22 cellular contexts compared by ENCODE assay signal in the genomic region with DNA sequence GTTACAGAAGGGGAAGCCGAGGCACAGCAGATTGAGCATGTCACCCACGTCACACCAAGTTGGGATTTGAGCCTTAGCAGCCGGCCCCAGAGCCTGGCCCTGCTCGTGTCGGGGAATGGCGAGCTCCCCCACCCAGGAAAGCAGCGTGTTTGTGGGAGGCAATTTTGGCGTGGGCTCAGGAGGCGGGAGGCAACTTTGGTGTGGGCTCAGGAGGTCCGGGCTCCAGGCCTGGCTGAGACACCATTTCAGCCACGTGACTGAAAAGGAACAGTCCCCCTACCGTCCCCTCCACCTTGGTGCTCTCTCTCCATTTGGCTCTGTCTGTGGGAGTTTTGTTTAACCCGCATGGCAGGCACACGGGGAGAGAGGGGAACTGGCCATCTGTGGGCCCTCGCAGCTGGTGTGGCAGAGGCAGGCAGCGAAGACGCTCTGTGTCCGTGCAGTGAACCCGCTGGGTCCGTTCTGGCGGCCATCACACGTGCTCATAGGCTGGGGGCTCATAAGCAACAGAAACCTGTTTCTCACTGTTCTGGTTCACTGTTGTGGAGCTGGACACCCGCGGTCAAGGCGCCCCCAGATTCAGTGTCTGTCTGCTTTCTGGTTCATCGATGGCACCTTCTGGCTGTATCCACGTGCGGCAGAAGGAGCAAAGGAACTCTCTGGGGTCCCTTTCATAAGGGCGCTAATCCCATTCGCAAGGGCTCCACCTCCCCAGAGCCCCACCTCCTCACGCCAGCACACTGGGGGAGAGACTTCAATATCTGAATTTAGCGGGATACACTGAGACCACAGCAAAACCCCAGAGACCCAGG.
DNase-seq lines count a peak whose midpoint lies in the region; ATAC-seq and TF ChIP-seq lines count a peak whose summit lies in the region.
"Had no signal": no experiment of that assay in that cellular context is flagged by ENCODE, and none has a peak within 500 bp of the region (broad histone marks: within the 10 kb centered on the region; RNA-seq: fewer than 3 reads in every experiment).

No MANE protein-coding gene starts in this region.

- no peaks in the 10 kb centered on the region for H3K36me3 ChIP-seq in upper lobe of right lung

- H3K4me1 ChIP-seq in right cardiac atrium (ENCODE audit: control insufficient read depth, insufficient read depth, low read length) (peaks cover 3% of the 10 kb centered on the region), upper lobe of right lung (peaks cover 16% of the 10 kb centered on the region)

- H3K4me3 ChIP-seq in right cardiac atrium (ENCODE audit: low read length) = no peak overlapping the region
- H3K4me3 ChIP-seq in upper lobe of right lung = no peak overlapping the region
- H3K4me3 ChIP-seq: PC-9 had no signal

- H3K27ac Mint-ChIP-seq in activated T-cell treated with anti-CD3 and anti-CD28 coated beads, Interleukin-2, amount 50 U/mL, for 24 hours = peak overlapping the region; percentile 26
- H3K27ac Mint-ChIP-seq in chondrocyte (ENCODE audit: unreplicated experiment) = no peak overlapping the region
- H3K27ac Mint-ChIP-seq: CD4-positive, CD25-positive, alpha-beta regulatory T cell had no signal

- H3K27me3 ChIP-seq in right cardiac atrium (ENCODE audit: control insufficient read depth, insufficient read depth) (no peaks in the 10 kb centered on the region), upper lobe of right lung (no peaks in the 10 kb centered on the region)

- intact Hi-C loops in right cardiac atrium (cut with DNase I) (no loop called here), upper lobe of right lung (cut with DNase I) (no loop called here)

- peaks cover 14% of the 10 kb centered on the region for H3K27me3 Mint-ChIP-seq in activated T-cell treated with anti-CD3 and anti-CD28 coated beads, Interleukin-2, amount 50 U/mL, for 24 hours
- peaks cover 21% of the 10 kb centered on the region for H3K27me3 Mint-ChIP-seq in activated T-cell treated with anti-CD3 and anti-CD28 coated beads, Interleukin-2, amount 50 U/mL, for 4 hours (ENCODE audit: low read depth)
- H3K27me3 Mint-ChIP-seq in chondrocyte (ENCODE audit: low read depth) = peaks cover 20% of the 10 kb centered on the region
- H3K27me3 Mint-ChIP-seq: CD4-positive, CD25-positive, alpha-beta regulatory T cell had no signal

- peaks cover 5% of the 10 kb centered on the region for H3K4me1 Mint-ChIP-seq in activated T-cell treated with anti-CD3 and anti-CD28 coated beads, Interleukin-2, amount 50 U/mL, for 24 hours (ENCODE audit: low read depth)
- peaks cover 2% of the 10 kb centered on the region for H3K4me1 Mint-ChIP-seq in activated T-cell treated with anti-CD3 and anti-CD28 coated beads, Interleukin-2, amount 50 U/mL, for 4 hours (ENCODE audit: low read depth)
- peaks cover 5% of the 10 kb centered on the region for H3K4me1 Mint-ChIP-seq in chondrocyte (ENCODE audit: low read depth)

- H3K4me3 Mint-ChIP-seq in activated T-cell treated with anti-CD3 and anti-CD28 coated beads, Interleukin-2, amount 50 U/mL, for 24 hours = no peak overlapping the region
- H3K4me3 Mint-ChIP-seq in activated T-cell treated with anti-CD3 and anti-CD28 coated beads, Interleukin-2, amount 50 U/mL, for 4 hours = no peak overlapping the region
- no peak overlapping the region for H3K4me3 Mint-ChIP-seq in chondrocyte (ENCODE audit: unreplicated experiment)
- H3K4me3 Mint-ChIP-seq: CD4-positive, CD25-positive, alpha-beta regulatory T cell had no signal

- 64% methylated on average over 32 of the region's 32 CpGs for WGBS in right cardiac atrium

- no peaks in the 10 kb centered on the region for H3K36me3 Mint-ChIP-seq in activated T-cell treated with anti-CD3 and anti-CD28 coated beads, Interleukin-2, amount 50 U/mL, for 24 hours (ENCODE audit: low read depth)
- H3K36me3 Mint-ChIP-seq in activated T-cell treated with anti-CD3 and anti-CD28 coated beads, Interleukin-2, amount 50 U/mL, for 4 hours (ENCODE audit: insufficient read depth) = no peaks in the 10 kb centered on the region
- H3K36me3 Mint-ChIP-seq in chondrocyte (ENCODE audit: low read depth) = no peaks in the 10 kb centered on the region
- H3K36me3 Mint-ChIP-seq: CD4-positive, CD25-positive, alpha-beta regulatory T cell had no signal

- H3K9me3 Mint-ChIP-seq in activated T-cell treated with anti-CD3 and anti-CD28 coated beads, Interleukin-2, amount 50 U/mL, for 24 hours = no peaks in the 10 kb centered on the region
- H3K9me3 Mint-ChIP-seq in activated T-cell treated with anti-CD3 and anti-CD28 coated beads, Interleukin-2, amount 50 U/mL, for 4 hours = no peaks in the 10 kb centered on the region
- H3K9me3 Mint-ChIP-seq in chondrocyte (ENCODE audit: low read depth) = no peaks in the 10 kb centered on the region
- H3K9me3 Mint-ChIP-seq: CD4-positive, CD25-positive, alpha-beta regulatory T cell had no signal

- H3K9me3 ChIP-seq in right cardiac atrium (ENCODE audit: control insufficient read depth, low read length) = no peaks in the 10 kb centered on the region
- H3K9me3 ChIP-seq in upper lobe of right lung = no peaks in the 10 kb centered on the region

- H3K27ac ChIP-seq in right cardiac atrium (ENCODE audit: low read length) = no peak overlapping the region
- H3K27ac ChIP-seq in upper lobe of right lung = no peak overlapping the region
- H3K27ac ChIP-seq: 22Rv1, PC-9, RWPE1 had no signal

- TF ChIP-seq CTCF in chondrocyte (IDR thresholded peaks at IDR 0.05) = no peak
- no peak for TF ChIP-seq CTCF in upper lobe of right lung (IDR thresholded peaks at IDR 0.05)

- DNase-seq in activated T-cell treated with anti-CD3 and anti-CD28 coated beads, Interleukin-2, amount 50 U/mL, for 24 hours = no peak
- DNase-seq in activated T-cell treated with anti-CD3 and anti-CD28 coated beads, Interleukin-2, amount 50 U/mL, for 4 hours = no peak
- DNase-seq in chondrocyte (ENCODE audit: low spot score) (peak; percentile 59), right cardiac atrium (peak in 2 of 3 donors; percentile 38 to 39), upper lobe of right lung (peak; percentile 55), NOMO-1 (lab: John Stamatoyannopoulos, UW; ENCODE audit: unreplicated experiment in 2 of 2) (no peak), NCI-H1694 treated with DMSO at 0.1 percent for 48 hours (lab: John Stamatoyannopoulos, UW) (no peak)
- DNase-seq: AML-193; CD4-positive, CD25-positive, alpha-beta regulatory T cell; COR-L47; DMS 273 treated with DMSO at 0.1 percent for 48 hours; DND-41; HCEC 1CT; KG1; NCI-H187; NCI-H2227 treated with DMSO at 0.1 percent for 48 hours; NCI-H510A treated with DMSO at 0.1 percent for 48 hours; NCI-H82 had no signal

- ATAC-seq in activated T-cell treated with anti-CD3 and anti-CD28 coated beads, Interleukin-2, amount 50 U/mL, for 4 hours = no peak
- ATAC-seq in right cardiac atrium = no peak
- ATAC-seq in upper lobe of right lung = no peak
- ATAC-seq in HG02885 (IDR thresholded peaks at IDR 0.05; ENCODE audit: poor library complexity, unreplicated experiment) = no peak

Comparison
In these comparisons a context has a peak if more than half of its experiments do, and no peak if none do; other contexts are left out.
1. DNase-seq: peak in chondrocyte (single experiment), right cardiac atrium (2 of 3) and upper lobe of right lung (single experiment); none in activated T-cell treated with anti-CD3 and anti-CD28 coated beads, Interleukin-2, amount 50 U/mL, for 24 hours (single experiment), activated T-cell treated with anti-CD3 and anti-CD28 coated beads, Interleukin-2, amount 50 U/mL, for 4 hours (single experiment), NOMO-1 (0 of 2) and NCI-H1694 treated with DMSO at 0.1 percent for 48 hours (single experiment).